25 cellular contexts compared by ENCODE assay signal in the genomic region with DNA sequence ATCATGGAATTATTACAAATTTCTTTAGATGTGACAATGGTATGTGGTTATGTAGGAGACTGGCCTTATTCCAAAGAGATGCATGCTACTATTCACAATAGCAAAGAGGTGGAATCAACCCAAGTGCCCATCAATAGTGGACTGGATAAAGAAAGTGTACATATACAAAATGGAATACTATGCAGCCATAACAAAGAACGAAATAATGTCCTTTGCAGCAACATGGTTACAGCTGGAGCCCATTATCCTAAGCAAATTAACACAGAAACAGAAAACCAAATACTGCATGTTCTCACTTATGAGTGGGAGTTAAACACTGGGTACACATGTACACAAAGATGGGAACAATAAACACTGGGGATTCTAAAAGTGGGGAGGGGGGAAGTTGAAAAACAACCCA.
DNase-seq lines count a peak whose midpoint lies in the region; ATAC-seq and TF ChIP-seq lines count a peak whose summit lies in the region.
"Had no signal": no experiment of that assay in that cellular context is flagged by ENCODE, and none has a peak within 500 bp of the region (broad histone marks: within the 10 kb centered on the region; RNA-seq: fewer than 3 reads in every experiment).

No MANE protein-coding gene starts in this region.

- H3K27me3 ChIP-seq in BLaER1 = no peaks in the 10 kb centered on the region
- no peaks in the 10 kb centered on the region for H3K27me3 ChIP-seq in gastrocnemius medialis
- H3K27me3 ChIP-seq in neuronal stem cell (ENCODE audit: control insufficient read depth in 3 of 3, insufficient read depth in 3 of 3, low read depth in 1 of 3, low read length in 3 of 3) = no peaks in the 10 kb centered on the region
- no peaks in the 10 kb centered on the region for H3K27me3 ChIP-seq in H7 (ENCODE audit: control insufficient read depth, insufficient read depth, low read length)
- H3K27me3 ChIP-seq: BE2C had no signal

- no peak overlapping the region for H4K91ac ChIP-seq in neuronal stem cell (ENCODE audit: low read depth, low read length, poor library complexity)

- ATAC-seq in gastrocnemius medialis (no peak), HG03139 (IDR thresholded peaks at IDR 0.05; ENCODE audit: unreplicated experiment) (no peak)
- ATAC-seq: A549, GM12878 had no signal

- H3K27me3 Mint-ChIP-seq in endothelial cell (ENCODE audit: unreplicated experiment) = peaks cover 7% of the 10 kb centered on the region
- H3K27me3 Mint-ChIP-seq: CD4-positive, alpha-beta memory T cell; CD4-positive, CD25-positive, alpha-beta regulatory T cell had no signal

- H3K27ac ChIP-seq in BLaER1 (no peak overlapping the region), HEK293 (ENCODE audit: extremely low read depth, low read depth, low read length) (no peak overlapping the region), gastrocnemius medialis (peak overlapping the region; percentile 84 to 86 (median 85)), neuronal stem cell (replicated peaks; ENCODE audit: low read length) (no peak overlapping the region)
- H3K27ac ChIP-seq: 22Rv1, A549 had no signal

- H4K8ac ChIP-seq in neuronal stem cell (ENCODE audit: low read depth, low read length) = no peak overlapping the region

- in situ Hi-C loops in gastrocnemius medialis (cut with MboI; ENCODE audit: low sequenced_read_pairs in 4 of 4) = no loop called here

- H2AFZ ChIP-seq in neuronal stem cell (ENCODE audit: low read length) = no peak overlapping the region

- H3K4me2 ChIP-seq in BLaER1 (peak overlapping the region; percentile 24; the same call in 1 of the 2 replicates), neuronal stem cell (ENCODE audit: insufficient read depth, low read length, poor library complexity, severe bottlenecking) (no peak overlapping the region)
- H3K4me2 ChIP-seq: A549 had no signal

- no peak overlapping the region for H2BK120ac ChIP-seq in neuronal stem cell (ENCODE audit: low read depth, low read length)

- peak overlapping the region; percentile 91 for H3K27ac Mint-ChIP-seq in endothelial cell (ENCODE audit: unreplicated experiment)
- H3K27ac Mint-ChIP-seq: CD4-positive, CD25-positive, alpha-beta regulatory T cell had no signal

- H4K20me1 ChIP-seq in BLaER1 = no peaks in the 10 kb centered on the region; the same call in 1 of the 2 replicates

- no peak for TF ChIP-seq CTCF in HEK293 (tag by site-specific recombination; IDR thresholded peaks at IDR 0.05)
- TF ChIP-seq CTCF in endothelial cell (IDR thresholded peaks at IDR 0.05; ENCODE audit: unreplicated experiment) = no peak
- TF ChIP-seq CTCF in gastrocnemius medialis (IDR thresholded peaks at IDR 0.05 in 4 of 5, conservative IDR thresholded peaks at IDR 0.05 in 1 of 5) = no peak

- CTCF ChIA-PET in HEK293 (lab: Yijun Ruan, JAX) = no interaction called here

- no peak overlapping the region for H3K18ac ChIP-seq in neuronal stem cell (ENCODE audit: low read length)

- WGBS in neuronal stem cell (ENCODE audit: extremely low coverage in 2 of 2, insufficient read length in 2 of 2, insufficient replicate concordance in 1 of 2), 2 donors = no CpG with 5 or more reads among the region's 1 CpG

- H2AK5ac ChIP-seq in neuronal stem cell (ENCODE audit: low read depth, low read length) = no peak overlapping the region

- POLR2A ChIA-PET in HEK293 (lab: Yijun Ruan, JAX) = no interaction called here

- H3K36me3 Mint-ChIP-seq in endothelial cell (ENCODE audit: low read depth, unreplicated experiment) = peaks cover 13% of the 10 kb centered on the region

- H3K9me3 ChIP-seq in BLaER1 = no peaks in the 10 kb centered on the region
- H3K9me3 ChIP-seq in HEK293 (ENCODE audit: control insufficient read depth, insufficient read depth, low read depth, low read length) = no peaks in the 10 kb centered on the region
- H3K9me3 ChIP-seq in gastrocnemius medialis = no peaks in the 10 kb centered on the region
- no peaks in the 10 kb centered on the region for H3K9me3 ChIP-seq in neuronal stem cell (replicated peaks in 1 of 2; ENCODE audit: control insufficient read depth in 2 of 2, insufficient read depth in 1 of 2, low read depth in 1 of 2, low read length in 2 of 2)
- H3K9me3 ChIP-seq: A549, BE2C had no signal

- intact Hi-C loops in gastrocnemius medialis (cut with DNase I; ENCODE audit: low total_unique reads) = no loop called here

- DNase-seq in endothelial cell (ENCODE audit: low spot score) (no peak), gastrocnemius medialis (no peak), kidney glomerular epithelial cell (lab: John Stamatoyannopoulos, UW) (no peak), neuronal stem cell (ENCODE audit: low spot score) (no peak), H7 (no peak)
- DNase-seq: BE2C; C1 segment of cervical spinal cord; CD4-positive, alpha-beta memory T cell; CD4-positive, CD25-positive, alpha-beta regulatory T cell; CD8-positive, alpha-beta memory T cell; COR-L47; DMS 273 treated with DMSO at 0.1 percent for 48 hours; DMS153; DMS53; DMS79; DND-41; EL; GDM1 had no signal

- H3K9me3 Mint-ChIP-seq in endothelial cell (ENCODE audit: unreplicated experiment) = no peaks in the 10 kb centered on the region
- H3K9me3 Mint-ChIP-seq: CD14-positive monocyte; CD4-positive, alpha-beta memory T cell; CD4-positive, CD25-positive, alpha-beta regulatory T cell; CD8-positive, alpha-beta memory T cell had no signal

- H3K14ac ChIP-seq in neuronal stem cell (ENCODE audit: low read length) = no peak overlapping the region

- no peak overlapping the region for H3K4me3 Mint-ChIP-seq in endothelial cell (ENCODE audit: unreplicated experiment)
- H3K4me3 Mint-ChIP-seq: CD14-positive monocyte; CD4-positive, alpha-beta memory T cell; CD4-positive, CD25-positive, alpha-beta regulatory T cell; CD8-positive, alpha-beta memory T cell had no signal

- H3K4me3 ChIP-seq in BLaER1 (no peak overlapping the region), HEK293 (ENCODE audit: low read depth, low read length) (no peak overlapping the region), gastrocnemius medialis (no peak overlapping the region), neuronal stem cell (ENCODE audit: low read length in 2 of 2) (no peak overlapping the region), H7 (ENCODE audit: insufficient read depth, low read depth, low read length) (no peak overlapping the region)
- H3K4me3 ChIP-seq: A549, GM12878 had no signal

- H3K4ac ChIP-seq in neuronal stem cell (ENCODE audit: low read length) = no peak overlapping the region

- no peak overlapping the region for H2BK12ac ChIP-seq in neuronal stem cell (ENCODE audit: low read length)

- no peak overlapping the region for H2BK5ac ChIP-seq in neuronal stem cell (ENCODE audit: low read length)

- H3K36me3 ChIP-seq in BLaER1 (peaks cover 47% of the 10 kb centered on the region), HEK293 (ENCODE audit: control insufficient read depth in 2 of 2, insufficient read depth in 1 of 2, low read length in 2 of 2) (peaks cover 0 to 3% of the 10 kb centered on the region in 2 experiments; a peak in 1 of 3 replicates), gastrocnemius medialis (no peaks in the 10 kb centered on the region), neuronal stem cell (replicated peaks in 1 of 2; ENCODE audit: control insufficient read depth in 2 of 2, insufficient read depth in 2 of 2, low read length in 2 of 2) (peaks cover 0 to 16% of the 10 kb centered on the region in 2 donors), H7 (replicated peaks; ENCODE audit: control insufficient read depth, insufficient read depth, low read length) (no peaks in the 10 kb centered on the region)

- peaks cover 44% of the 10 kb centered on the region for H3K4me1 ChIP-seq in BLaER1
- peaks cover 7% of the 10 kb centered on the region; the same call in 1 of the 2 replicates for H3K4me1 ChIP-seq in HEK293 (ENCODE audit: control insufficient read depth, insufficient read depth, low read length)
- H3K4me1 ChIP-seq in gastrocnemius medialis = peaks cover 42 to 57% of the 10 kb centered on the region in 2 donors
- peaks cover 0 to 4% of the 10 kb centered on the region in 2 donors for H3K4me1 ChIP-seq in neuronal stem cell (ENCODE audit: control insufficient read depth in 2 of 2, insufficient read depth in 1 of 2, low read depth in 1 of 2, low read length in 2 of 2)
- H3K4me1 ChIP-seq: A549 had no signal

- H3K9ac ChIP-seq in BLaER1 = no peak overlapping the region
- H3K9ac ChIP-seq in neuronal stem cell (ENCODE audit: low read depth, low read length, poor library complexity) = no peak overlapping the region

- H3K79me1 ChIP-seq in neuronal stem cell (ENCODE audit: low read depth, low read length) = peaks cover 4% of the 10 kb centered on the region

- peaks cover 50% of the 10 kb centered on the region for H3K4me1 Mint-ChIP-seq in endothelial cell (ENCODE audit: unreplicated experiment)

- TF ChIP-seq POLR2A in gastrocnemius medialis (IDR thresholded peaks at IDR 0.05) = no peak

- H2BK15ac ChIP-seq in neuronal stem cell (ENCODE audit: low read length) = no peak overlapping the region

- H3K23ac ChIP-seq in neuronal stem cell (ENCODE audit: low read depth, low read length, poor library complexity) = no peak overlapping the region

TF ChIP-seq in HEK293, 187 proteins besides CTCF, POLR2A, EP300 and RAD21:
- TF ChIP-seq ZNF146 (tag by site-specific recombination; IDR thresholded peaks at IDR 0.05) = peak; percentile 95
- no peak for TF ChIP-seq ZBTB17 (tag by site-specific recombination; IDR thresholded peaks at IDR 0.05)
- no peak for TF ChIP-seq ZNF501 (tag by site-specific recombination; IDR thresholded peaks at IDR 0.05)
- no peak for TF ChIP-seq ZNF175 (tag by site-specific recombination; IDR thresholded peaks at IDR 0.05)

Comparison
In these comparisons a context has a peak if more than half of its experiments do, and no peak if none do; other contexts are left out.
1. H3K27ac ChIP-seq: peak in gastrocnemius medialis (4 of 4); none in BLaER1 (single experiment), HEK293 (single experiment) and neuronal stem cell (single experiment).